Comparison of ENCODE assay signal across 1 cellular context in the genomic region with DNA sequence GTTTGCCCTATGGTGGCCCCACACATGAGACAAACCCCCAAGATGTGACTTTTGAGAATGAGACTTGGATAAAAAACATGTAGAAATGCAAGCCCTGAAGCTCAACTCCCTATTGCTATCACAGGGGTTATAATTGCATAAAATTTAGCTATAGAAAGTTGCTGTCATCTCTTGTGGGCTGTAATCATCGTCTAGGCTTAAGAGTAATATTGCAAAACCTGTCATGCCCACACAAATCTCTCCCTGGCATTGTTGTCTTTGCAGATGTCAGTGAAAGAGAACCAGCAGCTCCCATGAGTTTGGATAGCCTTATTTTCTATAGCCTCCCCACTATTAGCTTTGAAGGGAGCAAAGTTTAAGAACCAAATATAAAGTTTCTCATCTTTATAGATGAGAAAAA.
A peak's percentile ranks its signal among the peaks of the same experiment; 100 is the strongest.
TF ChIP-seq lines count a peak whose summit lies in the region.

No MANE protein-coding gene starts in this region.

TF ChIP-seq in HepG2, 621 proteins besides CTCF, POLR2A, EP300 and RAD21:
- TF ChIP-seq, protein P1, sequence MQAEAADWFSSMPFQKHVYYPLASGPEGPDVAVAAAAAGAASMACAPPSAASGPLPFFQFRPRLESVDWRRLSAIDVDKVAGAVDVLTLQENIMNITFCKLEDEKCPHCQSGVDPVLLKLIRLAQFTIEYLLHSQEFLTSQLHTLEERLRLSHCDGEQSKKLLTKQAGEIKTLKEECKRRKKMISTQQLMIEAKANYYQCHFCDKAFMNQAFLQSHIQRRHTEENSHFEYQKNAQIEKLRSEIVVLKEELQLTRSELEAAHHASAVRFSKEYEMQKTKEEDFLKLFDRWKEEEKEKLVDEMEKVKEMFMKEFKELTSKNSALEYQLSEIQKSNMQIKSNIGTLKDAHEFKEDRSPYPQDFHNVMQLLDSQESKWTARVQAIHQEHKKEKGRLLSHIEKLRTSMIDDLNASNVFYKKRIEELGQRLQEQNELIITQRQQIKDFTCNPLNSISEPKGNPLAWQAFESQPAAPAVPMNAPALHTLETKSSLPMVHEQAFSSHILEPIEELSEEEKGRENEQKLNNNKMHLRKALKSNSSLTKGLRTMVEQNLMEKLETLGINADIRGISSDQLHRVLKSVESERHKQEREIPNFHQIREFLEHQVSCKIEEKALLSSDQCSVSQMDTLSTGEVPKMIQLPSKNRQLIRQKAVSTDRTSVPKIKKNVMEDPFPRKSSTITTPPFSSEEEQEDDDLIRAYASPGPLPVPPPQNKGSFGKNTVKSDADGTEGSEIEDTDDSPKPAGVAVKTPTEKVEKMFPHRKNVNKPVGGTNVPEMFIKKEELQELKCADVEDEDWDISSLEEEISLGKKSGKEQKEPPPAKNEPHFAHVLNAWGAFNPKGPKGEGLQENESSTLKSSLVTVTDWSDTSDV (CRISPR knock-in tag; IDR thresholded peaks at IDR 0.05): no peak
- TF ChIP-seq POLR2AphosphoS5 (IDR thresholded peaks at IDR 0.05; ENCODE audit: low read depth, low read length) (peak; percentile 82), CREB1 (IDR thresholded peaks at IDR 0.05) (no peak), CREB1 (CRISPR knock-in tag; IDR thresholded peaks at IDR 0.05) (no peak), ZNF33B (CRISPR knock-in tag; IDR thresholded peaks at IDR 0.05) (no peak), ZNF615 (CRISPR knock-in tag; IDR thresholded peaks at IDR 0.05; ENCODE audit: borderline replicate concordance) (no peak), TMF1 (CRISPR knock-in tag; IDR thresholded peaks at IDR 0.05; ENCODE audit: low read depth) (no peak), ZNF670 (CRISPR knock-in tag; IDR thresholded peaks at IDR 0.05; ENCODE audit: borderline replicate concordance) (no peak), NR2F2 (IDR thresholded peaks at IDR 0.05; ENCODE audit: borderline replicate concordance, low read depth) (0 out of 2 replicates have a peak, but pooled peaks have one; percentile 4), TBP (CRISPR knock-in tag; IDR thresholded peaks at IDR 0.05) (no peak), SIN3A (IDR thresholded peaks at IDR 0.05; ENCODE audit: borderline replicate concordance, low read depth, low read length) (no peak), ARNT (IDR thresholded peaks at IDR 0.05) (no peak), RBFOX2 (IDR thresholded peaks at IDR 0.05; ENCODE audit: low read depth, low read length) (peak; percentile 68), RBM22 (optimal IDR thresholded peaks at IDR 0.05; ENCODE audit: low read length) (peak; percentile 93), THAP11 (CRISPR knock-in tag; IDR thresholded peaks at IDR 0.05) (no peak), SP1 (IDR thresholded peaks at IDR 0.05) (no peak), SP1 (CRISPR knock-in tag; IDR thresholded peaks at IDR 0.05) (no peak), HNRNPUL1 (IDR thresholded peaks at IDR 0.05; ENCODE audit: low read depth, low read length) (no peak; the same call in 1 of the 2 replicates), HNRNPL (IDR thresholded peaks at IDR 0.05; ENCODE audit: low read depth, low read length) (peak; percentile 74; the same call in 1 of the 2 replicates), MAZ (IDR thresholded peaks at IDR 0.05; ENCODE audit: borderline replicate concordance, low read depth, low read length) (no peak), MAZ (CRISPR knock-in tag; IDR thresholded peaks at IDR 0.05; ENCODE audit: low read depth) (no peak), NONO (IDR thresholded peaks at IDR 0.05) (no peak), NONO (CRISPR knock-in tag; conservative IDR thresholded peaks at IDR 0.05) (0 out of 2 replicates have a peak, but pooled peaks have one; percentile 15), MBD4 (IDR thresholded peaks at IDR 0.05; ENCODE audit: borderline replicate concordance, low read length) (peak; percentile 80; the same call in 1 of the 2 replicates)
- TF ChIP-seq, protein P2, sequence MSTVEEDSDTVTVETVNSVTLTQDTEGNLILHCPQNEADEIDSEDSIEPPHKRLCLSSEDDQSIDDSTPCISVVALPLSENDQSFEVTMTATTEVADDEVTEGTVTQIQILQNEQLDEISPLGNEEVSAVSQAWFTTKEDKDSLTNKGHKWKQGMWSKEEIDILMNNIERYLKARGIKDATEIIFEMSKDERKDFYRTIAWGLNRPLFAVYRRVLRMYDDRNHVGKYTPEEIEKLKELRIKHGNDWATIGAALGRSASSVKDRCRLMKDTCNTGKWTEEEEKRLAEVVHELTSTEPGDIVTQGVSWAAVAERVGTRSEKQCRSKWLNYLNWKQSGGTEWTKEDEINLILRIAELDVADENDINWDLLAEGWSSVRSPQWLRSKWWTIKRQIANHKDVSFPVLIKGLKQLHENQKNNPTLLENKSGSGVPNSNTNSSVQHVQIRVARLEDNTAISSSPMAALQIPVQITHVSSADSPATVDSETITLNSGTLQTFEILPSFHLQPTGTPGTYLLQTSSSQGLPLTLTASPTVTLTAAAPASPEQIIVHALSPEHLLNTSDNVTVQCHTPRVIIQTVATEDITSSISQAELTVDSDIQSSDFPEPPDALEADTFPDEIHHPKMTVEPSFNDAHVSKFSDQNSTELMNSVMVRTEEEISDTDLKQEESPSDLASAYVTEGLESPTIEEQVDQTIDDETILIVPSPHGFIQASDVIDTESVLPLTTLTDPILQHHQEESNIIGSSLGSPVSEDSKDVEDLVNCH (CRISPR knock-in tag; IDR thresholded peaks at IDR 0.05): no peak
- TF ChIP-seq, protein P3, sequence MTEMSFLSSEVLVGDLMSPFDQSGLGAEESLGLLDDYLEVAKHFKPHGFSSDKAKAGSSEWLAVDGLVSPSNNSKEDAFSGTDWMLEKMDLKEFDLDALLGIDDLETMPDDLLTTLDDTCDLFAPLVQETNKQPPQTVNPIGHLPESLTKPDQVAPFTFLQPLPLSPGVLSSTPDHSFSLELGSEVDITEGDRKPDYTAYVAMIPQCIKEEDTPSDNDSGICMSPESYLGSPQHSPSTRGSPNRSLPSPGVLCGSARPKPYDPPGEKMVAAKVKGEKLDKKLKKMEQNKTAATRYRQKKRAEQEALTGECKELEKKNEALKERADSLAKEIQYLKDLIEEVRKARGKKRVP (CRISPR knock-in tag; IDR thresholded peaks at IDR 0.05): peak in 1 of 2 experiments; percentile 14; a peak in 1 of 4 replicates
- TF ChIP-seq, protein P4, sequence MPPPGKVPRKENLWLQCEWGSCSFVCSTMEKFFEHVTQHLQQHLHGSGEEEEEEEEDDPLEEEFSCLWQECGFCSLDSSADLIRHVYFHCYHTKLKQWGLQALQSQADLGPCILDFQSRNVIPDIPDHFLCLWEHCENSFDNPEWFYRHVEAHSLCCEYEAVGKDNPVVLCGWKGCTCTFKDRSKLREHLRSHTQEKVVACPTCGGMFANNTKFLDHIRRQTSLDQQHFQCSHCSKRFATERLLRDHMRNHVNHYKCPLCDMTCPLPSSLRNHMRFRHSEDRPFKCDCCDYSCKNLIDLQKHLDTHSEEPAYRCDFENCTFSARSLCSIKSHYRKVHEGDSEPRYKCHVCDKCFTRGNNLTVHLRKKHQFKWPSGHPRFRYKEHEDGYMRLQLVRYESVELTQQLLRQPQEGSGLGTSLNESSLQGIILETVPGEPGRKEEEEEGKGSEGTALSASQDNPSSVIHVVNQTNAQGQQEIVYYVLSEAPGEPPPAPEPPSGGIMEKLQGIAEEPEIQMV (CRISPR knock-in tag; IDR thresholded peaks at IDR 0.05; ENCODE audit: low read depth): no peak
- TF ChIP-seq, protein P5, sequence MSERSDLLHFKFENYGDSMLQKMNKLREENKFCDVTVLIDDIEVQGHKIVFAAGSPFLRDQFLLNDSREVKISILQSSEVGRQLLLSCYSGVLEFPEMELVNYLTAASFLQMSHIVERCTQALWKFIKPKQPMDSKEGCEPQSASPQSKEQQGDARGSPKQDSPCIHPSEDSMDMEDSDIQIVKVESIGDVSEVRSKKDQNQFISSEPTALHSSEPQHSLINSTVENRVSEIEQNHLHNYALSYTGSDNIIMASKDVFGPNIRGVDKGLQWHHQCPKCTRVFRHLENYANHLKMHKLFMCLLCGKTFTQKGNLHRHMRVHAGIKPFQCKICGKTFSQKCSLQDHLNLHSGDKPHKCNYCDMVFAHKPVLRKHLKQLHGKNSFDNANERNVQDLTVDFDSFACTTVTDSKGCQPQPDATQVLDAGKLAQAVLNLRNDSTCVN (CRISPR knock-in tag; IDR thresholded peaks at IDR 0.05; ENCODE audit: borderline replicate concordance): no peak
- TF ChIP-seq, protein P6, sequence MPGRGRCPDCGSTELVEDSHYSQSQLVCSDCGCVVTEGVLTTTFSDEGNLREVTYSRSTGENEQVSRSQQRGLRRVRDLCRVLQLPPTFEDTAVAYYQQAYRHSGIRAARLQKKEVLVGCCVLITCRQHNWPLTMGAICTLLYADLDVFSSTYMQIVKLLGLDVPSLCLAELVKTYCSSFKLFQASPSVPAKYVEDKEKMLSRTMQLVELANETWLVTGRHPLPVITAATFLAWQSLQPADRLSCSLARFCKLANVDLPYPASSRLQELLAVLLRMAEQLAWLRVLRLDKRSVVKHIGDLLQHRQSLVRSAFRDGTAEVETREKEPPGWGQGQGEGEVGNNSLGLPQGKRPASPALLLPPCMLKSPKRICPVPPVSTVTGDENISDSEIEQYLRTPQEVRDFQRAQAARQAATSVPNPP (CRISPR knock-in tag; IDR thresholded peaks at IDR 0.05): 0 out of 2 replicates have a peak, but pooled peaks have one; percentile 30
- TF ChIP-seq, protein P7, sequence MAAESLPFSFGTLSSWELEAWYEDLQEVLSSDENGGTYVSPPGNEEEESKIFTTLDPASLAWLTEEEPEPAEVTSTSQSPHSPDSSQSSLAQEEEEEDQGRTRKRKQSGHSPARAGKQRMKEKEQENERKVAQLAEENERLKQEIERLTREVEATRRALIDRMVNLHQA (CRISPR knock-in tag; IDR thresholded peaks at IDR 0.05): no peak
- TF ChIP-seq, protein P8, sequence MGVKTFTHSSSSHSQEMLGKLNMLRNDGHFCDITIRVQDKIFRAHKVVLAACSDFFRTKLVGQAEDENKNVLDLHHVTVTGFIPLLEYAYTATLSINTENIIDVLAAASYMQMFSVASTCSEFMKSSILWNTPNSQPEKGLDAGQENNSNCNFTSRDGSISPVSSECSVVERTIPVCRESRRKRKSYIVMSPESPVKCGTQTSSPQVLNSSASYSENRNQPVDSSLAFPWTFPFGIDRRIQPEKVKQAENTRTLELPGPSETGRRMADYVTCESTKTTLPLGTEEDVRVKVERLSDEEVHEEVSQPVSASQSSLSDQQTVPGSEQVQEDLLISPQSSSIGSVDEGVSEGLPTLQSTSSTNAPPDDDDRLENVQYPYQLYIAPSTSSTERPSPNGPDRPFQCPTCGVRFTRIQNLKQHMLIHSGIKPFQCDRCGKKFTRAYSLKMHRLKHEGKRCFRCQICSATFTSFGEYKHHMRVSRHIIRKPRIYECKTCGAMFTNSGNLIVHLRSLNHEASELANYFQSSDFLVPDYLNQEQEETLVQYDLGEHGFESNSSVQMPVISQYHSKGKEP (CRISPR knock-in tag; IDR thresholded peaks at IDR 0.05): no peak
- TF ChIP-seq, protein P9, sequence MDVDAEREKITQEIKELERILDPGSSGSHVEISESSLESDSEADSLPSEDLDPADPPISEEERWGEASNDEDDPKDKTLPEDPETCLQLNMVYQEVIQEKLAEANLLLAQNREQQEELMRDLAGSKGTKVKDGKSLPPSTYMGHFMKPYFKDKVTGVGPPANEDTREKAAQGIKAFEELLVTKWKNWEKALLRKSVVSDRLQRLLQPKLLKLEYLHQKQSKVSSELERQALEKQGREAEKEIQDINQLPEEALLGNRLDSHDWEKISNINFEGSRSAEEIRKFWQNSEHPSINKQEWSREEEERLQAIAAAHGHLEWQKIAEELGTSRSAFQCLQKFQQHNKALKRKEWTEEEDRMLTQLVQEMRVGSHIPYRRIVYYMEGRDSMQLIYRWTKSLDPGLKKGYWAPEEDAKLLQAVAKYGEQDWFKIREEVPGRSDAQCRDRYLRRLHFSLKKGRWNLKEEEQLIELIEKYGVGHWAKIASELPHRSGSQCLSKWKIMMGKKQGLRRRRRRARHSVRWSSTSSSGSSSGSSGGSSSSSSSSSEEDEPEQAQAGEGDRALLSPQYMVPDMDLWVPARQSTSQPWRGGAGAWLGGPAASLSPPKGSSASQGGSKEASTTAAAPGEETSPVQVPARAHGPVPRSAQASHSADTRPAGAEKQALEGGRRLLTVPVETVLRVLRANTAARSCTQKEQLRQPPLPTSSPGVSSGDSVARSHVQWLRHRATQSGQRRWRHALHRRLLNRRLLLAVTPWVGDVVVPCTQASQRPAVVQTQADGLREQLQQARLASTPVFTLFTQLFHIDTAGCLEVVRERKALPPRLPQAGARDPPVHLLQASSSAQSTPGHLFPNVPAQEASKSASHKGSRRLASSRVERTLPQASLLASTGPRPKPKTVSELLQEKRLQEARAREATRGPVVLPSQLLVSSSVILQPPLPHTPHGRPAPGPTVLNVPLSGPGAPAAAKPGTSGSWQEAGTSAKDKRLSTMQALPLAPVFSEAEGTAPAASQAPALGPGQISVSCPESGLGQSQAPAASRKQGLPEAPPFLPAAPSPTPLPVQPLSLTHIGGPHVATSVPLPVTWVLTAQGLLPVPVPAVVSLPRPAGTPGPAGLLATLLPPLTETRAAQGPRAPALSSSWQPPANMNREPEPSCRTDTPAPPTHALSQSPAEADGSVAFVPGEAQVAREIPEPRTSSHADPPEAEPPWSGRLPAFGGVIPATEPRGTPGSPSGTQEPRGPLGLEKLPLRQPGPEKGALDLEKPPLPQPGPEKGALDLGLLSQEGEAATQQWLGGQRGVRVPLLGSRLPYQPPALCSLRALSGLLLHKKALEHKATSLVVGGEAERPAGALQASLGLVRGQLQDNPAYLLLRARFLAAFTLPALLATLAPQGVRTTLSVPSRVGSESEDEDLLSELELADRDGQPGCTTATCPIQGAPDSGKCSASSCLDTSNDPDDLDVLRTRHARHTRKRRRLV (CRISPR knock-in tag; IDR thresholded peaks at IDR 0.05): no peak
TF ChIP-seq in HepG2: peak in this region for 9.
